ENCODE assay signal across 17 cellular contexts in the genomic region with DNA sequence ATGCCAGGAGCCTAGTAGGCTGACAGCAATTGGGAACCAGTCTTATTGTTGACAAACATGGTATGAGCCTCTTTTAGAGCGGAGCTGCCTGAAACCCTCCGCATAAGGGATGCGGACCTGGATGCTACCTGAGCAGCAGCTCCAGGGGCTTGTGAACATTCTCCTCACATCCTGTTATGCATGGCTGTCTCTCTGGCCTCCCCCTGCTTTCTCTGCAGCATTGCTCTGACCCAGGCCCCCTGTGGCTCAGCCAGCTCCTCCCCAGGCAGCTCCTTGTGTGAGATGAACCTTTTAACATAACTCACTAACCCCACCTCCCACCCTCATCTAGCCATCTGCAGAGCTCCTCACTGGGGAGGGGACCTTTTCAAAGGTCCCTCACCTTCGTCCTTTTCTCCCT. TPM values are rescaled to one million over a fixed set of nuclear protein-coding genes. Genes with fewer than 3 reads are reported as not detected.
DNase-seq lines count a peak whose midpoint lies in the region; ATAC-seq and TF ChIP-seq lines count a peak whose summit lies in the region.
"Had no signal": no experiment of that assay in that cellular context is flagged by ENCODE, and none has a peak within 500 bp of the region (broad histone marks: within the 10 kb centered on the region; RNA-seq: fewer than 3 reads in every experiment).

No MANE protein-coding gene starts in this region.

- no peak overlapping the region for H4K8ac ChIP-seq in H9 (replicated peaks; ENCODE audit: insufficient read length, low read depth, low read length)

- no peak overlapping the region for H4K5ac ChIP-seq in H9 (ENCODE audit: insufficient read length, low read depth, low read length)

- H3K4ac ChIP-seq in H9 (ENCODE audit: low read depth, low read length) = no peak overlapping the region

- H3K56ac ChIP-seq in H9 (ENCODE audit: insufficient read length, low read depth, low read length) = no peak overlapping the region

- DNase-seq in H9 (peak; percentile 81), WTC11 (ENCODE audit: low spot score) (peak; percentile 73), NCI-H345 treated with DMSO at 0.1 percent for 48 hours (lab: John Stamatoyannopoulos, UW; ENCODE audit: unreplicated experiment) (no peak)
- DNase-seq: BE2C; CD8-positive, alpha-beta T cell; NCI-H1436 treated with DMSO at 0.1 percent for 48 hours; NCI-H2107; NCI-H446; NCI-H748 treated with DMSO at 0.1 percent for 48 hours had no signal

- H3K18ac ChIP-seq in H9 (ENCODE audit: insufficient read length, low read depth, low read length) = no peak overlapping the region

- no peak overlapping the region for H2AFZ ChIP-seq in H9 (ENCODE audit: low read length)

- H3K4me1 ChIP-seq in H9 (ENCODE audit: insufficient read depth, low read length) = peaks cover 6% of the 10 kb centered on the region
- peaks cover 6% of the 10 kb centered on the region for H3K4me1 ChIP-seq in iPS-20b (ENCODE audit: insufficient read depth, low read length)
- H3K4me1 ChIP-seq: BE2C had no signal

- H3K27me3 Mint-ChIP-seq in H9 (ENCODE audit: low read depth) (peaks cover 41% of the 10 kb centered on the region), WTC11 (ENCODE audit: low read depth) (peaks cover 33% of the 10 kb centered on the region)

- H3T11ph ChIP-seq in H9 (ENCODE audit: low read length) = no peak overlapping the region

- H3K4me2 ChIP-seq in H9 (ENCODE audit: insufficient read depth, insufficient read length, low read length) = no peak overlapping the region

- H2BK5ac ChIP-seq in H9 (ENCODE audit: insufficient read length, low read length) = no peak overlapping the region

- H3K14ac ChIP-seq in H9 (ENCODE audit: insufficient read depth, low read length) = no peak overlapping the region

- H3K79me2 ChIP-seq in H9 (ENCODE audit: insufficient read depth, low read length) = no peaks in the 10 kb centered on the region

- peaks cover 6% of the 10 kb centered on the region for H3K23me2 ChIP-seq in H9 (ENCODE audit: insufficient read length, low read depth, low read length, poor library complexity, severe bottlenecking)

- no peak overlapping the region for H2BK12ac ChIP-seq in H9 (ENCODE audit: insufficient read length, low read depth, low read length)

- H2BK15ac ChIP-seq in H9 (ENCODE audit: low read depth, low read length) = no peak overlapping the region

- no peak overlapping the region for H3K23ac ChIP-seq in H9 (ENCODE audit: insufficient read length, low read depth, low read length)

- H3K27me3 ChIP-seq in H9 (ENCODE audit: insufficient read depth, low read length) = peaks cover 12% of the 10 kb centered on the region; the same call in 1 of the 2 replicates
- peaks cover 34% of the 10 kb centered on the region for H3K27me3 ChIP-seq in iPS-20b (ENCODE audit: insufficient read depth, low read length)

- H3K4me1 Mint-ChIP-seq in H9 (peaks cover 29 to 33% of the 10 kb centered on the region in 2 experiments), WTC11 (peaks cover 43% of the 10 kb centered on the region)

- no peak overlapping the region for H4K91ac ChIP-seq in H9 (ENCODE audit: insufficient read length, low read depth, low read length)

- no peak overlapping the region for H2BK120ac ChIP-seq in H9 (ENCODE audit: low read depth, low read length, poor library complexity, severe bottlenecking)

- peak; percentile 91 for ATAC-seq in WTC11
- no peak for ATAC-seq in HG03520 (IDR thresholded peaks at IDR 0.05; ENCODE audit: unreplicated experiment)
- ATAC-seq in GM21360 (IDR thresholded peaks at IDR 0.05; ENCODE audit: unreplicated experiment) = no peak
- ATAC-seq: CD8-positive, alpha-beta T cell; HCT116; K562 had no signal

- H3K27ac ChIP-seq in H9 (ENCODE audit: insufficient read length, low read depth, low read length) = no peak overlapping the region
- no peak overlapping the region for H3K27ac ChIP-seq in iPS-20b (ENCODE audit: low read length)
- H3K27ac ChIP-seq in temporal lobe (ENCODE audit: low read depth, low read length) = peak overlapping the region; percentile 76
- H3K27ac ChIP-seq: HL-60, SK-N-MC had no signal

- H3K27ac Mint-ChIP-seq in H9 (no peak overlapping the region), WTC11 (no peak overlapping the region)
- H3K27ac Mint-ChIP-seq: CD8-positive, alpha-beta T cell had no signal

- no peak overlapping the region for H2BK20ac ChIP-seq in H9 (ENCODE audit: low read depth, low read length, poor library complexity, severe bottlenecking)

- no peak overlapping the region for H3K4me3 Mint-ChIP-seq in H9
- H3K4me3 Mint-ChIP-seq in WTC11 = no peak overlapping the region
- H3K4me3 Mint-ChIP-seq: CD8-positive, alpha-beta T cell had no signal

- no peak overlapping the region for H3K9ac ChIP-seq in H9 (ENCODE audit: extremely low read depth, insufficient read length, low read length)
- no peak overlapping the region for H3K9ac ChIP-seq in iPS-20b (ENCODE audit: low read depth, low read length)

- no peaks in the 10 kb centered on the region for H3K36me3 ChIP-seq in iPS-20b (ENCODE audit: insufficient read depth, low read depth, low read length)
- H3K36me3 ChIP-seq: BE2C had no signal

- H3K9me3 Mint-ChIP-seq in H9 (no peaks in the 10 kb centered on the region), WTC11 (no peaks in the 10 kb centered on the region)
- H3K9me3 Mint-ChIP-seq: CD8-positive, alpha-beta T cell had no signal

- H3K36me3 Mint-ChIP-seq in H9 (ENCODE audit: insufficient read depth in 1 of 3, low read depth in 3 of 3) (no peaks in the 10 kb centered on the region), WTC11 (no peaks in the 10 kb centered on the region)

- H3K79me1 ChIP-seq in H9 (ENCODE audit: insufficient read depth, low read depth, low read length, poor library complexity, severe bottlenecking) = no peaks in the 10 kb centered on the region

- H4K20me1 ChIP-seq in H9 (ENCODE audit: control insufficient read depth, insufficient read depth, insufficient read length) = no peaks in the 10 kb centered on the region

- CTCF ChIA-PET in WTC11 (lab: Charles Lee) = interaction anchor here (0.7 to 1.6 kb wide), 10 partner anchors 9 to 102 kb away, joined by 3 to 6 read pairs (median 4); no protein-coding TSS in a partner anchor

- TF ChIP-seq CTCF in H9 (conservative IDR thresholded peaks at IDR 0.05) (no peak), WTC11 (IDR thresholded peaks at IDR 0.05) (no peak)

- H3K9me3 ChIP-seq in H9 (ENCODE audit: control insufficient read depth, low read depth, low read length) (no peaks in the 10 kb centered on the region), iPS-20b (ENCODE audit: insufficient read depth, low read depth, low read length) (no peaks in the 10 kb centered on the region)
- H3K9me3 ChIP-seq: BE2C had no signal

- no CpG with 5 or more reads among the region's 4 CpGs for WGBS in H9 (ENCODE audit: extremely low coverage, insufficient read length, low lambda C conversion rate)

- no peak overlapping the region for H2AK5ac ChIP-seq in H9 (ENCODE audit: insufficient read length, low read length)

- POLR2A ChIA-PET in WTC11 (lab: Charles Lee) = no interaction called here

- peak overlapping the region; percentile 31; the same call in 1 of the 2 replicates for H3K4me3 ChIP-seq in iPS-20b (ENCODE audit: low read length)
- H3K4me3 ChIP-seq: K562, SK-N-MC had no signal

TF ChIP-seq in WTC11, 78 proteins besides CTCF, POLR2A, EP300 and RAD21:
- TF ChIP-seq ZNF423 (CRISPR knock-in tag; IDR thresholded peaks at IDR 0.05) (0 out of 2 replicates have a peak, but pooled peaks have one; percentile 16), CREM (CRISPR knock-in tag; IDR thresholded peaks at IDR 0.05) (no peak)
TF ChIP-seq in WTC11: peak in this region for 1.

RNA-seq across cellular contexts. Expression of gene BMAL1, which starts 6.0 kb away (rescaled TPM):
- total RNA-seq in H9 (2021) (3.2 and 3.3 TPM in 2 replicates), WTC11 (2021) (5.1 to 8.3 TPM (median 8.1 TPM) in 3 replicates), temporal lobe (18.2 TPM)
